ENCODE assay signal across 8 cellular contexts in the genomic region with DNA sequence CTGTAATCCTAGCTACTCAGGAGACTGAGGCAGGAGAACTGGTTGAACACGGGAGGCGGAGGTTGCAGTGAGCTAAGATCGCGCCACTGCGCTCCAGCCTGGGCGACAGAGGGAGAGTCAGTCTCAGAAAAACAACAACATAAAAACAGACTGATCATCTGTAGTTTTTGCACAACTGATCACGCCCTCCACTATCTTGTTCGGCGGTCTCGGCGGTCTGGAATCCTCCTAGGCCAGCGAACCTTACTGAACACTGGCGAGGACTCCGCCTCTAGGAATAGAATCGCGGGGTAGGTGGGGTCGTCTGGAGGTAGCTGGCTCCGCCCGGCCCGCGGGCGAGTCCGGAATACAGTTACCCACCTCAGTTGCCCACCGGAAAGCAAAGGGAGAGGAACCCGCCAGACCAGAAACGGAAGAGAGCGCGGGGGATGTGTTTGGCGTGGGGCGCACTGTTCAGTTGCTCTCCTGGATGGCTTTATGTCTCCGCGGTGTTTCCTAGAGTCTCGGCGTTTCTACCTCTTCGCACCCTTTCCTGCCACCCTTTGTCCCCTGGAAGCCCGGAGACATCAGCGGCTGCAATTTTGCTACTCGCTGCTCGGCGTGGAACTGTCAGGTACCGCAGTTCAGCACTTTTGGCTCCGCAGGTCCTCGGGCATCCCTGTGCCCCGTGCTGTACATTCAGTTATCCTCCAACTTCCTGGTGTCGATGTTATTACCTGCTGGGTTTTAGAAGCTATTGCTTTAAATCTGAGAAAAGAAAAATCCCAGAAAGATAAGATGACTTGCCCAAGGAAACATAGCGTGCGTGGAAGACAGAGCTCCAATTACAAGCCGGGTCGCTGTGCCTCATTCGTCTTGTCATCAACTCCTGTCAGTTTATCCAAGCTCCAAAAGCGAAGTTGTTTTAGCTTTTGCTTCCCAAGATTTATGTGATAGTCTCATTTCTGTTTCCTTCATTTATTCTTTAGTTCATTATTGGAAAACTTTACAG. TPM values are rescaled to one million over a fixed set of nuclear protein-coding genes. Genes with fewer than 3 reads are reported as not detected.
DNase-seq lines count a peak whose midpoint lies in the region; ATAC-seq, FAIRE-seq and TF ChIP-seq lines count a peak whose summit lies in the region.

No MANE protein-coding gene starts in this region.

- no peak for TF ChIP-seq CTCF in BJ (IDR thresholded peaks at IDR 0.05; ENCODE audit: insufficient read depth, low read depth, low read length)
- no peak for TF ChIP-seq CTCF in choroid plexus epithelial cell (conservative IDR thresholded peaks at IDR 0.05; ENCODE audit: low read depth, low read length)

- no peaks in the 10 kb centered on the region for H3K36me3 ChIP-seq in BJ (ENCODE audit: control insufficient read depth, insufficient read depth, low read length)

- ATAC-seq in HG03439 (IDR thresholded peaks at IDR 0.05; ENCODE audit: unreplicated experiment), result peak; percentile 98
- ATAC-seq in left colon, result peak; percentile 96

- POLR2A ChIA-PET in BJ (lab: Charles Lee), result interaction anchor here (1.5 kb wide), 1 partner anchor 36 kb away, joined by 12 read pairs; the partner anchor contains the start of gene SUGT1

- intact Hi-C loops in left colon (cut with DNase I, micrococcal nuclease), result loop anchor here in 1 of 2 donors (5.0 kb wide), 1 partner anchor 35 kb away; the partner anchor contains the start of gene SUGT1

- H3K4me3 ChIP-seq in BJ (ENCODE audit: low read depth, low read length), result peak overlapping the region; percentile 94
- peak overlapping the region; percentile 87 for H3K4me3 ChIP-seq in choroid plexus epithelial cell (ENCODE audit: low read depth, low read length)

- no peaks in the 10 kb centered on the region for H3K27me3 ChIP-seq in BJ (ENCODE audit: control insufficient read depth, insufficient read depth, low read length)

- CTCF ChIA-PET in BJ (lab: Yijun Ruan, JAX), result interaction anchor here (0.6 to 2.1 kb wide), 5 partner anchors 9 to 351 kb away, joined by 3 to 11 read pairs (median 4); partner anchors contain the start of gene SUGT1

- no peak for DNase-seq in BJ (ENCODE audit: low read depth)
- DNase-seq in GM19239 (ENCODE audit: insufficient read length, low spot score), result peak; percentile 66
- peak; percentile 69 for DNase-seq in NCI-H510A (lab: John Stamatoyannopoulos, UW)
- peak; percentile 74 to 76 for DNase-seq in activated CD4-positive, alpha-beta T cell treated with anti-CD3 and anti-CD28 coated beads for 24 hours (ENCODE audit: low read depth in 2 of 2)
- DNase-seq in choroid plexus epithelial cell (ENCODE audit: low read depth), result peak; percentile 91
- peak; percentile 83 for DNase-seq in left colon
- peak; percentile 67 to 70 for DNase-seq in stimulated activated CD4-positive, alpha-beta T cell treated with anti-CD3 and anti-CD28 coated beads, Interleukin-1b, Interleukin-23, amount 100 ng/mL, for 4 hours (ENCODE audit: low read depth in 2 of 2)

- FAIRE-seq in GM19239 (lab: Jason Lieb, UNC), result peak; percentile 89

RNA-seq across cellular contexts. Expression of gene HNRNPA1L2, which starts 24.9 kb away (rescaled TPM):
- 5.0 and 6.9 TPM in 2 replicates for polyA plus RNA-seq in BJ (2011; rRNA removed)
- 1.5 and 2.1 TPM in 2 replicates for polyA minus RNA-seq in BJ (2011; rRNA and poly(A)+ RNA removed)
- total RNA-seq in left colon, result 1 to 10 TPM; 2.6 to 3.3 TPM

RNA-seq across cellular contexts. Expression of gene SUGT1, which starts 35.3 kb away (rescaled TPM):
- 28.5 and 49.6 TPM in 2 replicates for polyA plus RNA-seq in BJ (2011; rRNA removed)
- polyA minus RNA-seq in BJ (2011; rRNA and poly(A)+ RNA removed), result 36.5 and 46.7 TPM in 2 replicates
- 10 to 100 TPM; 39.8 to 41.6 TPM for total RNA-seq in left colon
